Comparison of ENCODE assay signal across 8 cellular contexts in genomic region chr4:15778742-15779231, GRCh38. TPM values are rescaled to one million over a fixed set of nuclear protein-coding genes. Genes with fewer than 3 reads are reported as not detected.
DNase-seq lines count a peak whose midpoint lies in the region; ATAC-seq and TF ChIP-seq lines count a peak whose summit lies in the region.

No MANE protein-coding gene starts in this region.

- no peak for TF ChIP-seq POLR2A in lower leg skin (IDR thresholded peaks at IDR 0.05)

- H3K27me3 ChIP-seq in BLaER1 = no peaks in the 10 kb centered on the region

- peak overlapping the region; percentile 92 for H3K27ac Mint-ChIP-seq in T-helper 1 cell treated with Interleukin-12 subunit alpha and Interleukin-12 subunit beta and Interleukin-4 antibody, amounts not matched to agents 30 μg/mL and 1 μg/mL, for 36 hours
- no peak overlapping the region for H3K27ac Mint-ChIP-seq in central memory CD8-positive, alpha-beta T cell (ENCODE audit: low read depth)

- peaks cover 25% of the 10 kb centered on the region for H3K9me3 ChIP-seq in BLaER1

- H3K9me3 Mint-ChIP-seq in T-helper 1 cell treated with Interleukin-12 subunit alpha and Interleukin-12 subunit beta and Interleukin-4 antibody, amounts not matched to agents 30 μg/mL and 1 μg/mL, for 36 hours = no peaks in the 10 kb centered on the region
- no peaks in the 10 kb centered on the region for H3K9me3 Mint-ChIP-seq in central memory CD8-positive, alpha-beta T cell

- ATAC-seq in GM19035 (IDR thresholded peaks at IDR 0.05; ENCODE audit: unreplicated experiment) (peak; percentile 66), HG03196 (IDR thresholded peaks at IDR 0.05; ENCODE audit: unreplicated experiment) (peak; percentile 49)
- ATAC-seq in central memory CD8-positive, alpha-beta T cell (replicated peaks; ENCODE audit: extremely low read depth, poor library complexity, severe bottlenecking) = peak; percentile 61

- DNase-seq in central memory CD8-positive, alpha-beta T cell (ENCODE audit: low spot score in 2 of 2) = peak; percentile 25 to 35
- no peak for DNase-seq in lower leg skin (ENCODE audit: low spot score in 2 of 2)
- DNase-seq in stimulated activated CD8-positive, alpha-beta memory T cell treated with anti-CD3 and anti-CD28 coated beads, Interleukin-4, amount 100 ng/mL, for 48 hours = peak; percentile 72
- no peak for DNase-seq in inferior parietal cortex (ENCODE audit: extremely low spot score)

- no peaks in the 10 kb centered on the region for H3K27me3 Mint-ChIP-seq in T-helper 1 cell treated with Interleukin-12 subunit alpha and Interleukin-12 subunit beta and Interleukin-4 antibody, amounts not matched to agents 30 μg/mL and 1 μg/mL, for 36 hours (ENCODE audit: low read depth)
- peaks cover 14% of the 10 kb centered on the region for H3K27me3 Mint-ChIP-seq in central memory CD8-positive, alpha-beta T cell

- peaks cover 66% of the 10 kb centered on the region for H3K4me1 Mint-ChIP-seq in T-helper 1 cell treated with Interleukin-12 subunit alpha and Interleukin-12 subunit beta and Interleukin-4 antibody, amounts not matched to agents 30 μg/mL and 1 μg/mL, for 36 hours (ENCODE audit: low read depth)
- peaks cover 36% of the 10 kb centered on the region for H3K4me1 Mint-ChIP-seq in central memory CD8-positive, alpha-beta T cell

- H3K9ac ChIP-seq in BLaER1 = peak overlapping the region; percentile 90

- H4K20me1 ChIP-seq in BLaER1 = no peaks in the 10 kb centered on the region

- no peak for TF ChIP-seq CTCF in lower leg skin (IDR thresholded peaks at IDR 0.05)

- peak overlapping the region; percentile 95 for H3K27ac ChIP-seq in BLaER1

- peak overlapping the region; percentile 94 for H3K4me3 Mint-ChIP-seq in T-helper 1 cell treated with Interleukin-12 subunit alpha and Interleukin-12 subunit beta and Interleukin-4 antibody, amounts not matched to agents 30 μg/mL and 1 μg/mL, for 36 hours
- peak overlapping the region; percentile 75 for H3K4me3 Mint-ChIP-seq in central memory CD8-positive, alpha-beta T cell

- H3K36me3 ChIP-seq in BLaER1 = peaks cover 33% of the 10 kb centered on the region

- peaks cover 75% of the 10 kb centered on the region for H3K4me1 ChIP-seq in BLaER1

- H3K4me2 ChIP-seq in BLaER1 = peak overlapping the region; percentile 83

- 0% methylated on average over 14 to 25 of the region's 41 CpGs for WGBS in lower leg skin, 2 donors

- H3K4me3 ChIP-seq in BLaER1 (peak overlapping the region; percentile 90), lower leg skin (ENCODE audit: low read depth, poor library complexity, severe bottlenecking) (peak overlapping the region; percentile 15)

- peaks cover 46% of the 10 kb centered on the region for H3K36me3 Mint-ChIP-seq in T-helper 1 cell treated with Interleukin-12 subunit alpha and Interleukin-12 subunit beta and Interleukin-4 antibody, amounts not matched to agents 30 μg/mL and 1 μg/mL, for 36 hours (ENCODE audit: low read depth)
- peaks cover 5% of the 10 kb centered on the region for H3K36me3 Mint-ChIP-seq in central memory CD8-positive, alpha-beta T cell (ENCODE audit: insufficient read depth)

- intact Hi-C loops in lower leg skin (cut with DNase I; ENCODE audit: low total_unique reads) = no loop called here

RNA-seq across cellular contexts. Expression of gene CD38, which starts 0.7 kb away (rescaled TPM):
- 1 to 10 TPM in 1 of 4 donors, under 1 TPM in 3; 0.08 to 1.1 (median 0.21) TPM for total RNA-seq in lower leg skin

Comparison
In these comparisons a context has a peak if more than half of its experiments do, and no peak if none do; other contexts are left out.
1. DNase-seq: peak in central memory CD8-positive, alpha-beta T cell (2 of 2) and stimulated activated CD8-positive, alpha-beta memory T cell treated with anti-CD3 and anti-CD28 coated beads, Interleukin-4, amount 100 ng/mL, for 48 hours (single experiment); none in lower leg skin (0 of 2) and inferior parietal cortex (single experiment).
2. Peak in every context shown above with its lines, with median percentiles within 50 percentile points of each other: ATAC-seq.